In the genomic region with DNA sequence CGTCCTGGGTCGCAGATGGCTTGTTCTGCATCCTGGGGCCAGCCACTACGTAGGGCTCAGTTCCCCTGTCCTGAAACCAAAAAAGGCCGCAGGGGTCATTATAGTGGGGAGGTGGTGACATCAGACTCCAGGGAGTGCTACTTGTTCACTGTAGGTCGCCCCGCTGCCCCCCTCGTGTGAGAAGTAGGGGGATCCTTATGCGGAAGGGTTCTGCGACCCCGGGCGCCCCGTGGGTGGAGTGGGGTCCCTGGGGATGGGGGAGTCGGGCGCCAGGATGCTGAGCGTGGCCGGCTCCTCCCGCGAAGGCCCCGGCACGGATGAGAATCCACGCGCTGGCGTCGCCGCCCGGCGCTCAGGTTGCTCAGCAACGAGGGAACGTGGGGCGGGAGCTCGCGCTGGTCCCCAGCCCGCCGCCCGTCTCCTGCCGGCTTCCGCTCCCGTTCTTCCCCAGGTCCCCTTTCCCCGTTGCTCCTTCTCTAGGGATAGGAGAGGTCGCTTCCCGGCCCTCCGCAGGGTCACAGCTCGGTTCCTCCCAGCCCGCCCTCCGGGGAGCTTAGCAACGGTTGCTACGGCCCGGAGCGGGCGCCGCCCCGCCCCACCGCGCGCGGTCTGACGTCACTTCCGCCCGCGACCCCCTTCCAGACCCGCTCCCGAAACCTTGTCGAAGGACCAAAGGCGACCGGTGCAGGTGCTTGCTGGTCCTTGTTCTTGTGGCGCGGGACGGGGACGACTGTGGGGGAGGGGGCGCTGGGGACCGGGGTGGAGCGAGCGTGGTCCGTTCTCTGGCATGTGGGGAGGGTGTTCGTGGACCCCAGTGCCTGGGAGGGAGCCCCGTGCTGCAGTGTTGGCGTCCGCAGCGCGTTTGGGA, we compare ENCODE assay signal across 8 cellular contexts. TPM values are rescaled to one million over a fixed set of nuclear protein-coding genes. Genes with fewer than 3 reads are reported as not detected.
DNase-seq lines count a peak whose midpoint lies in the region; ATAC-seq and TF ChIP-seq lines count a peak whose summit lies in the region.

A gene with protein sequence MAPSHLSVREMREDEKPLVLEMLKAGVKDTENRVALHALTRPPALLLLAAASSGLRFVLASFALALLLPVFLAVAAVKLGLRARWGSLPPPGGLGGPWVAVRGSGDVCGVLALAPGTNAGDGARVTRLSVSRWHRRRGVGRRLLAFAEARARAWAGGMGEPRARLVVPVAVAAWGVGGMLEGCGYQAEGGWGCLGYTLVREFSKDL (plus strand): TSS at position 618 of the 868 bp plus-strand sequence. CDS start 521 bp downstream, outside the sequence.

- H3K9me3 Mint-ChIP-seq in activated naive CD8-positive, alpha-beta T cell treated with anti-CD3 and anti-CD28 coated beads, Interleukin-2, amount 10 ng/mL, durations not matched to agents 7 days and 5 days, result no peaks in the 10 kb centered on the region

- no peak for TF ChIP-seq CTCF in heart right ventricle (IDR thresholded peaks at IDR 0.05)
- no peak for TF ChIP-seq CTCF in prostate gland (IDR thresholded peaks at IDR 0.05)

- WGBS in heart right ventricle, 2 donors, result 2 to 3% methylated on average over 77 to 80 of the region's 80 CpGs
- 2% methylated on average over 78 of the region's 80 CpGs for WGBS in prostate gland

- H3K36me3 ChIP-seq in heart right ventricle (peaks cover 0 to 26% (median 10%) of the 10 kb centered on the region in 9 donors), prostate gland (peaks cover 0 to 5% of the 10 kb centered on the region in 2 donors)

- POLR2A ChIA-PET in activated naive CD8-positive, alpha-beta T cell treated with anti-CD3 and anti-CD28 coated beads, Interleukin-2, amount 10 ng/mL, durations not matched to agents 7 days and 5 days (lab: Charles Lee), result interaction anchor here (0.6 to 2.5 kb wide), 10 partner anchors 9 to 226 kb away, joined by 3 to 21 read pairs (median 4); a partner anchor contains a TSS

- H3K27me3 ChIP-seq in heart right ventricle (peaks cover 0 to 4% (median 0%) of the 10 kb centered on the region in 7 donors), prostate gland (replicated peaks; ENCODE audit: insufficient read depth) (no peaks in the 10 kb centered on the region)

- H3K9me3 ChIP-seq in heart right ventricle (no peaks in the 10 kb centered on the region), prostate gland (no peaks in the 10 kb centered on the region)

- H3K27ac ChIP-seq in heart right ventricle (peak within 1 kb of the TSS; percentile 78 to 95 (median 88)), prostate gland (peak within 1 kb of the TSS; percentile 67 to 80)

- DNase-seq in NOMO-1 (lab: John Stamatoyannopoulos, UW; ENCODE audit: unreplicated experiment in 2 of 2) (peak; percentile 33 to 58), NOMO-1 treated with dmso at 0.1 percent for 144 hours (lab: John Stamatoyannopoulos, UW; ENCODE audit: unreplicated experiment) (no peak), KBM-7 (peak; percentile 77), heart right ventricle (peak; percentile 54 to 65), prostate gland (ENCODE audit: low spot score) (no peak)
- DNase-seq in activated naive CD8-positive, alpha-beta T cell treated with anti-CD3 and anti-CD28 coated beads, Interleukin-2, amount 10 ng/mL, durations not matched to agents 7 days and 5 days, result peak; percentile 85

- H3K36me3 Mint-ChIP-seq in activated naive CD8-positive, alpha-beta T cell treated with anti-CD3 and anti-CD28 coated beads, Interleukin-2, amount 10 ng/mL, durations not matched to agents 7 days and 5 days, result peaks cover 1% of the 10 kb centered on the region

- H3K4me1 Mint-ChIP-seq in activated naive CD8-positive, alpha-beta T cell treated with anti-CD3 and anti-CD28 coated beads, Interleukin-2, amount 10 ng/mL, durations not matched to agents 7 days and 5 days, result peaks cover 6% of the 10 kb centered on the region

- H3K4me3 ChIP-seq in heart right ventricle (peak within 1 kb of the TSS; percentile 53 to 72 (median 66)), prostate gland (peak within 1 kb of the TSS; percentile 51 to 57)

- ATAC-seq in SK-N-SH treated with all-trans-retinoic acid at 6 μM for 48 hours, result peak; percentile 30
- peak; percentile 65 for ATAC-seq in activated naive CD8-positive, alpha-beta T cell treated with anti-CD3 and anti-CD28 coated beads, Interleukin-2, amount 10 ng/mL, durations not matched to agents 7 days and 5 days (ENCODE audit: low read depth)
- peak; percentile 19 to 50 (median 36) for ATAC-seq in heart right ventricle
- no peak for ATAC-seq in GM18873 (IDR thresholded peaks at IDR 0.05; ENCODE audit: low FRiP score, unreplicated experiment)

- H3K27me3 Mint-ChIP-seq in activated naive CD8-positive, alpha-beta T cell treated with anti-CD3 and anti-CD28 coated beads, Interleukin-2, amount 10 ng/mL, durations not matched to agents 7 days and 5 days, result peaks cover 2% of the 10 kb centered on the region

- H3K4me1 ChIP-seq in heart right ventricle (peaks cover 27 to 60% (median 46%) of the 10 kb centered on the region in 9 donors), prostate gland (replicated peaks) (peaks cover 4% of the 10 kb centered on the region)

- intact Hi-C loops in heart right ventricle (cut with DNase I), result no loop called here
- intact Hi-C loops in prostate gland (cut with DNase I), result no loop called here

- H3K4me3 Mint-ChIP-seq in activated naive CD8-positive, alpha-beta T cell treated with anti-CD3 and anti-CD28 coated beads, Interleukin-2, amount 10 ng/mL, durations not matched to agents 7 days and 5 days, result peak within 1 kb of the TSS; percentile 83

- H3K27ac Mint-ChIP-seq in activated naive CD8-positive, alpha-beta T cell treated with anti-CD3 and anti-CD28 coated beads, Interleukin-2, amount 10 ng/mL, durations not matched to agents 7 days and 5 days, result peak within 1 kb of the TSS; percentile 80

- no peak for TF ChIP-seq POLR2A in prostate gland (IDR thresholded peaks at IDR 0.05)

- in situ Hi-C loops in KBM-7 (cut with MboI; ENCODE audit: low pct_unique_long_range_greater_than_20kb, low sequenced_read_pairs), result no loop called here

TF ChIP-seq in SK-N-SH treated with all-trans-retinoic acid at 6 μM for 48 hours, 23 proteins besides CTCF, POLR2A, EP300 and RAD21:
- TF ChIP-seq CSDC2 (CRISPR knock-in tag; IDR thresholded peaks at IDR 0.05) (no peak), SNAI2 (CRISPR knock-in tag; IDR thresholded peaks at IDR 0.05) (no peak), GLIS3 (CRISPR knock-in tag; IDR thresholded peaks at IDR 0.05) (0 out of 2 replicates have a peak, but pooled peaks have one; percentile 14), ZFP30 (CRISPR knock-in tag; IDR thresholded peaks at IDR 0.05) (no peak), PPARA (CRISPR knock-in tag; IDR thresholded peaks at IDR 0.05; ENCODE audit: borderline replicate concordance) (no peak), ZFP3 (CRISPR knock-in tag; IDR thresholded peaks at IDR 0.05) (no peak), TCF4 (CRISPR knock-in tag; IDR thresholded peaks at IDR 0.05; ENCODE audit: borderline replicate concordance) (no peak)

RNA-seq across cellular contexts. Expression of the gene that starts here (rescaled TPM):
- total RNA-seq in activated naive CD8-positive, alpha-beta T cell treated with anti-CD3 and anti-CD28 coated beads, Interleukin-2, amount 10 ng/mL, durations not matched to agents 7 days and 5 days, result 10 to 100 TPM; 14.5 to 15.0 TPM
- total RNA-seq in heart right ventricle, result 1 to 10 TPM; 5.8 to 9.9 (median 6.8) TPM
- polyA plus RNA-seq in heart right ventricle, result 10 to 100 TPM in 1 of 2 donors, 1 to 10 TPM in 1; 9.0 to 16.4 TPM
- 10 to 100 TPM; 10.8 to 19.8 TPM for total RNA-seq in prostate gland

Comparison
In these comparisons a context has a peak if more than half of its experiments do, and no peak if none do; other contexts are left out.
1. DNase-seq: peak in NOMO-1 (2 of 2), KBM-7 (single experiment), activated naive CD8-positive, alpha-beta T cell treated with anti-CD3 and anti-CD28 coated beads, Interleukin-2, amount 10 ng/mL, durations not matched to agents 7 days and 5 days (single experiment) and heart right ventricle (2 of 2); none in NOMO-1 treated with dmso at 0.1 percent for 144 hours (single experiment) and prostate gland (single experiment).